Comparison of ENCODE assay signal across 8 cellular contexts in genomic region chr19:49639401-49640112, GRCh38. TPM values are rescaled to one million over a fixed set of nuclear protein-coding genes. Genes with fewer than 3 reads are reported as not detected.
DNase-seq lines count a peak whose midpoint lies in the region; TF ChIP-seq lines count a peak whose summit lies in the region.

No MANE protein-coding gene starts in this region.

- no peaks in the 10 kb centered on the region for H3K9me3 ChIP-seq in SU-DHL-6 (ENCODE audit: insufficient read depth, low read length)

- H3K9ac ChIP-seq in SU-DHL-6 (ENCODE audit: low read length) = peak overlapping the region; percentile 45

- peak overlapping the region; percentile 53 for H3K4me3 ChIP-seq in GM12864 (ENCODE audit: low read depth, low read length)
- H3K4me3 ChIP-seq in SU-DHL-6 (ENCODE audit: insufficient read depth, low read length, poor library complexity, severe bottlenecking) = peak overlapping the region; percentile 49
- peak overlapping the region; percentile 87 for H3K4me3 ChIP-seq in fibroblast of pulmonary artery (replicated peaks; ENCODE audit: low read depth, low read length)

- H2AFZ ChIP-seq in SU-DHL-6 (ENCODE audit: low read depth, low read length, severe bottlenecking) = no peak overlapping the region

- H3K9me2 ChIP-seq in SU-DHL-6 (replicated peaks; ENCODE audit: insufficient read depth, low read length) = no peaks in the 10 kb centered on the region

- H3K36me3 ChIP-seq in SU-DHL-6 (ENCODE audit: low read length) = no peaks in the 10 kb centered on the region

- no peak for TF ChIP-seq CTCF in GM12864 (IDR thresholded peaks at IDR 0.05; ENCODE audit: low read depth, low read length, missing control alignments)
- no peak for TF ChIP-seq CTCF in SU-DHL-6 (IDR thresholded peaks at IDR 0.05; ENCODE audit: insufficient read depth, low read length, poor library complexity, severe bottlenecking)
- TF ChIP-seq CTCF in fibroblast of pulmonary artery (IDR thresholded peaks at IDR 0.05; ENCODE audit: low read length, missing control alignments) = no peak

- no peaks in the 10 kb centered on the region for H4K20me1 ChIP-seq in SU-DHL-6 (ENCODE audit: low read depth, low read length)

- H3K4me2 ChIP-seq in SU-DHL-6 (ENCODE audit: low read depth, low read length, poor library complexity, severe bottlenecking) = peak overlapping the region; percentile 52

- 0 out of 2 replicates have a peak, but pooled peaks cover 12% of the 10 kb centered on the region for H3F3A ChIP-seq in SU-DHL-6 (ENCODE audit: insufficient read depth)

- no peaks in the 10 kb centered on the region for H3K27me3 ChIP-seq in SU-DHL-6 (ENCODE audit: low read length)

- H3K79me2 ChIP-seq in SU-DHL-6 (ENCODE audit: insufficient read depth, low read length) = peaks cover 23% of the 10 kb centered on the region

- no peak overlapping the region for H3K27ac ChIP-seq in SU-DHL-6 (ENCODE audit: low read depth, low read length)

- DNase-seq in GM12864 (ENCODE audit: low read depth) (no peak), fibroblast of pulmonary artery (ENCODE audit: low read depth) (no peak), retina (peak; percentile 52), dermis blood vessel endothelial cell (no peak), COLO829 (ENCODE audit: low spot score) (no peak), HUDEP-2 (lab: John Stamatoyannopoulos, UW; ENCODE audit: unreplicated experiment in 76 of 76) (no peak)
- no peak for DNase-seq in activated effector memory CD4-positive, alpha-beta T cell treated with Interleukin-2 at 50 U/mL for 16 hours

RNA-seq across cellular contexts. Expression of gene RRAS, which starts 0.4 kb away (rescaled TPM):
- total RNA-seq in dermis blood vessel endothelial cell = 24.3 and 28.6 TPM in 2 replicates

RNA-seq across cellular contexts. Expression of gene SCAF1, which starts 2.5 kb away (rescaled TPM):
- 11.9 and 26.5 TPM in 2 replicates for total RNA-seq in dermis blood vessel endothelial cell

RNA-seq across cellular contexts. Expression of gene IRF3, which starts 26.1 kb away (rescaled TPM):
- 47.3 and 79.9 TPM in 2 replicates for total RNA-seq in dermis blood vessel endothelial cell

RNA-seq across cellular contexts. Expression of gene BCL2L12, which starts 26.2 kb away (rescaled TPM):
- 3.1 and 9.2 TPM in 2 replicates for total RNA-seq in dermis blood vessel endothelial cell

RNA-seq across cellular contexts. Expression of gene PRMT1, which starts 37.5 kb away (rescaled TPM):
- total RNA-seq in dermis blood vessel endothelial cell = 282 and 338 TPM in 2 replicates
